14 cellular contexts compared by ENCODE assay signal in the genomic region with DNA sequence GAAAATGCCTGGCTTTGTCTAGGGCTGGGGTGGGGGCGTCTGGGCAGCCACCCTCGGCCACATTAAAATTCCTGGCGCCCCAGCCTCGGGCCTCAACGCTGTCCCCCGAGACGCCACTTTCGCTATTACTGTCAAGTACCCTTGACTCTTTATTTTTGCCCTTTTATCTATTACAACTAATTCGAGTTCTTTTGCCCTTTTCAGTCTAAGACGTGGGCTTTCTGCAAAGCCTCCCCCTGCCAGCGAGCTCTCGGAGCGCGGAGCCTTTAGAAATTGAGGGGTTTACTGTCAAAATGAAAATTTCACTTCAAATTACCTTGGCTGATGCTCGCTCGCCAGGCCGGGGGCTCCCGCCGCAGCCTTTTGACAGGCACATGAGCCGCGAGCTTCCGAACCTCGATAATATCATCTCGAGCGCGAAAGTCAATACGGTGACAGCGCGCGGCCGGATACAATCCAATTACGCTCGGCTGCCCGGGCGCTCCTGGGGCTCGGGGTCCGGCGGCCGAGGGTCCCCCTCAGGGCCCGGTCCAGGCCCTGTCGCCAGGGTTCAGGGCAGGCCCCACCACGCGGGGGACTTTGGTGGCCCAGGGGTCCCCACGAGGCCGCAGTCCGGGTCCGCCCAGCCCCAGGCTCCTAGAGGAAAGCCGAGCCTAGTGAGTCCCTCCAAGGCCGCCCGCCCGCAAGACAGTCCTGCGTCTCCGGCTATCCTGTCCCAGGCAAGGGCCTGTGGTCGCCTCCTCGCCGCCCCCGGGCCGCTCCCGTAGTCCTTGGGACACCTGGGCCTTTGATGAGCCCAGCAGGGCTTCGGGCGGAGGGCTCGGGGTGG. TPM values are rescaled to one million over a fixed set of nuclear protein-coding genes. Genes with fewer than 3 reads are reported as not detected.
DNase-seq lines count a peak whose midpoint lies in the region; ATAC-seq and TF ChIP-seq lines count a peak whose summit lies in the region.
"Had no signal": no experiment of that assay in that cellular context is flagged by ENCODE, and none has a peak within 500 bp of the region (broad histone marks: within the 10 kb centered on the region; RNA-seq: fewer than 3 reads in every experiment).

No MANE protein-coding gene starts in this region.

- TF ChIP-seq POLR2A in adrenal gland (IDR thresholded peaks at IDR 0.05) = no peak

- intact Hi-C loops in adrenal gland (cut with DNase I) = no loop called here

- peak overlapping the region in 1 of 2 donors; percentile 55 for H3K27ac Mint-ChIP-seq in T-cell
- H3K27ac Mint-ChIP-seq: activated CD4-positive, alpha-beta memory T cell treated with anti-CD3 and anti-CD28 coated beads for 36 hours; activated naive CD8-positive, alpha-beta T cell treated with anti-CD3 and anti-CD28 coated beads, Interleukin-2, amount 10 ng/mL, durations not matched to agents 7 days and 5 days; natural killer cell treated with Interleukin-12 subunit alpha and Interleukin-12 subunit beta and Interleukin-15 and Interleukin-18, amount 100 ng/mL, for 72 hours; T-helper 2 cell treated with Interferon-gamma antibody and Interleukin-4, amounts not matched to agents 5 μg/mL and 100 μg/mL, for 36 hours had no signal

- peak overlapping the region; percentile 33 for H3K4me2 ChIP-seq in skeletal muscle satellite cell (ENCODE audit: low read length)

- peaks cover 56% of the 10 kb centered on the region for H3K27me3 ChIP-seq in skeletal muscle satellite cell (ENCODE audit: control insufficient read depth, insufficient read depth, low read length)
- H3K27me3 ChIP-seq in adrenal gland = peaks cover 69% of the 10 kb centered on the region

- peaks cover 6 to 22% (median 8%) of the 10 kb centered on the region in 3 donors for H3K4me1 Mint-ChIP-seq in T-cell

- peak overlapping the region; percentile 26 to 70 (median 53) for H3K4me3 Mint-ChIP-seq in T-cell
- H3K4me3 Mint-ChIP-seq: activated CD4-positive, alpha-beta memory T cell treated with anti-CD3 and anti-CD28 coated beads for 36 hours; activated naive CD8-positive, alpha-beta T cell treated with anti-CD3 and anti-CD28 coated beads, Interleukin-2, amount 10 ng/mL, durations not matched to agents 7 days and 5 days; natural killer cell treated with Interleukin-12 subunit alpha and Interleukin-12 subunit beta and Interleukin-15 and Interleukin-18, amount 100 ng/mL, for 72 hours; T-helper 2 cell treated with Interferon-gamma antibody and Interleukin-4, amounts not matched to agents 5 μg/mL and 100 μg/mL, for 36 hours had no signal

- H3K4me1 ChIP-seq in skeletal muscle satellite cell (ENCODE audit: control insufficient read depth, insufficient read depth, low read length) (no peaks in the 10 kb centered on the region), adrenal gland (replicated peaks in 1 of 2) (peaks cover 0 to 8% of the 10 kb centered on the region in 2 donors)

- H3K9ac ChIP-seq in skeletal muscle satellite cell (ENCODE audit: low read depth, low read length) = no peak overlapping the region

- H3K9me3 ChIP-seq in iPS-18c (ENCODE audit: control insufficient read depth, insufficient read depth, low read length) (no peaks in the 10 kb centered on the region), skeletal muscle satellite cell (replicated peaks; ENCODE audit: low read length) (no peaks in the 10 kb centered on the region), adrenal gland (replicated peaks in 1 of 3) (no peaks in the 10 kb centered on the region)

- no peaks in the 10 kb centered on the region for H3K36me3 ChIP-seq in skeletal muscle satellite cell (ENCODE audit: insufficient read depth, low read length)
- no peaks in the 10 kb centered on the region for H3K36me3 ChIP-seq in adrenal gland (replicated peaks in 1 of 2)

- ATAC-seq in T-cell (replicated peaks in 1 of 4) (no peak), GM19324 (IDR thresholded peaks at IDR 0.05; ENCODE audit: low FRiP score, unreplicated experiment) (no peak)

- DNase-seq in activated T-cell treated with anti-CD3 and anti-CD28 coated beads, Interleukin-2, amount 50 U/mL, for 48 hours = peak; percentile 32 to 34
- DNase-seq in activated T-cell treated with anti-CD3 and anti-CD28 coated beads for 4 hours = no peak
- DNase-seq in T-cell = no peak
- DNase-seq in adrenal gland = no peak
- no peak for DNase-seq in iPS-NIHi7 (ENCODE audit: extremely low spot score)
- DNase-seq: cortex of kidney; stimulated activated CD4-positive, alpha-beta T cell treated with anti-CD3 and anti-CD28 coated beads, Interleukin-15, amount 100 ng/mL, for 24 hours had no signal

- CTCF ChIA-PET in T-cell (lab: Charles Lee) = no interaction called here

- no peak overlapping the region for H3K27ac ChIP-seq in adrenal gland

- H3K4me3 ChIP-seq in iPS-18c (ENCODE audit: insufficient read depth, low read depth, low read length) (peak overlapping the region; percentile 28), skeletal muscle satellite cell (ENCODE audit: low read length) (no peak overlapping the region), adrenal gland (no peak overlapping the region)

- WGBS in adrenal gland, 4 donors = 1 to 2% (median 1%) methylated on average over 23 to 62 of the region's 62 CpGs

- POLR2A ChIA-PET in T-cell (lab: Charles Lee) = no interaction called here

- no peak for TF ChIP-seq CTCF in adrenal gland (IDR thresholded peaks at IDR 0.05)

- no peaks in the 10 kb centered on the region for H3K9me3 Mint-ChIP-seq in T-cell
- H3K9me3 Mint-ChIP-seq: activated CD4-positive, alpha-beta memory T cell treated with anti-CD3 and anti-CD28 coated beads for 36 hours; natural killer cell treated with Interleukin-12 subunit alpha and Interleukin-12 subunit beta and Interleukin-15 and Interleukin-18, amount 100 ng/mL, for 72 hours; T-helper 2 cell treated with Interferon-gamma antibody and Interleukin-4, amounts not matched to agents 5 μg/mL and 100 μg/mL, for 36 hours had no signal

- no peaks in the 10 kb centered on the region for H3K36me3 Mint-ChIP-seq in T-cell
- H3K36me3 Mint-ChIP-seq: natural killer cell treated with Interleukin-12 subunit alpha and Interleukin-12 subunit beta and Interleukin-15 and Interleukin-18, amount 100 ng/mL, for 72 hours had no signal

- H3K27me3 Mint-ChIP-seq in T-cell = peaks cover 39 to 65% of the 10 kb centered on the region in 2 donors

RNA-seq across cellular contexts. Expression of a gene that starts 6.7 kb away (rescaled TPM):
- total RNA-seq in T-cell (not detected), adrenal gland (not detected)
- under 0.01 and 0.22 TPM in 2 replicates for total RNA-seq in skeletal muscle satellite cell (2012; rRNA removed)
- polyA plus RNA-seq in adrenal gland = under 1 TPM in 1 of 3 donors, not detected in 2; 0.03 TPM
- total RNA-seq: activated CD4-positive, alpha-beta memory T cell treated with anti-CD3 and anti-CD28 coated beads for 36 hours; activated naive CD8-positive, alpha-beta T cell treated with anti-CD3 and anti-CD28 coated beads, Interleukin-2, amount 10 ng/mL, durations not matched to agents 7 days and 5 days; natural killer cell treated with Interleukin-12 subunit alpha and Interleukin-12 subunit beta and Interleukin-15 and Interleukin-18, amount 100 ng/mL, for 72 hours had no signal

Comparison
In these comparisons a context has a peak if more than half of its experiments do, and no peak if none do; other contexts are left out.
1. DNase-seq: peak in activated T-cell treated with anti-CD3 and anti-CD28 coated beads, Interleukin-2, amount 50 U/mL, for 48 hours (2 of 2); none in activated T-cell treated with anti-CD3 and anti-CD28 coated beads for 4 hours (single experiment), T-cell (0 of 34), adrenal gland (0 of 7) and iPS-NIHi7 (single experiment).